Comparison of ENCODE assay signal across 31 cellular contexts in genomic region chr10:131580674-131581073, GRCh38.
"Had no signal": no experiment of that assay in that cellular context is flagged by ENCODE, and none has a peak within 500 bp of the region (broad histone marks: within the 10 kb centered on the region; RNA-seq: fewer than 3 reads in every experiment).

No MANE protein-coding gene starts in this region.

- H3K4me1 ChIP-seq: body of pancreas, gastroesophageal sphincter, sigmoid colon, tibial nerve had no signal

- DNase-seq: activated CD4-positive, alpha-beta memory T cell treated with anti-CD3 and anti-CD28 coated beads, Interleukin-2, amount 10 ng/mL, durations not matched to agents 7 days and 5 days; activated CD4-positive, alpha-beta T cell treated with anti-CD3 and anti-CD28 coated beads for 48 hours; activated effector memory CD4-positive, alpha-beta T cell treated with Interleukin-2 at 50 U/mL for 16 hours; activated naive CD4-positive, alpha-beta T cell treated with Interleukin-2 at 50 U/mL for 16 hours; anterior cingulate cortex; body of pancreas; cerebellar nuclear complex; effector memory CD8-positive, alpha-beta T cell; erythroblast; kidney; left colon; mesenchymal stem cell; sigmoid colon; small intestine; stimulated activated CD4-positive, alpha-beta T cell treated with anti-CD3 and anti-CD28 coated beads, Interleukin-1b, Interleukin-23, amount 100 ng/mL, for 48 hours; stimulated activated naive B cell treated with anti-CD40 and anti-IgM and Interleukin-4, amounts not matched to agents 10 μg/mL and 1 μg/mL and 100 μg/mL, for 72 hours; SW 1271; T-helper 9 cell; WERI-Rb-1 had no signal

- H3K4me3 ChIP-seq: body of pancreas, coronary artery, dorsolateral prefrontal cortex, gastroesophageal sphincter, hepatocyte, mucosa of descending colon, sigmoid colon, SK-N-MC, tibial nerve had no signal

- H3K4me2 ChIP-seq: hepatocyte had no signal

- H3K4me3 Mint-ChIP-seq: activated CD4-positive, alpha-beta memory T cell treated with anti-CD3 and anti-CD28 coated beads, Interleukin-2, amount 10 ng/mL, durations not matched to agents 7 days and 5 days; activated naive CD8-positive, alpha-beta T cell; effector memory CD8-positive, alpha-beta T cell; natural killer cell treated with Interleukin-12 subunit alpha and Interleukin-12 subunit beta and Interleukin-15 and Interleukin-18, amount 100 ng/mL, for 72 hours; stimulated activated naive B cell treated with anti-CD40 and anti-IgM and Interleukin-4, amounts not matched to agents 10 μg/mL and 1 μg/mL and 100 μg/mL, for 72 hours; T-helper 1 cell treated with Interleukin-12 subunit alpha and Interleukin-12 subunit beta and Interleukin-4 antibody, amounts not matched to agents 30 μg/mL and 1 μg/mL, for 36 hours had no signal

- H3K79me2 ChIP-seq: hepatocyte had no signal

- H3K4me1 Mint-ChIP-seq: activated CD4-positive, alpha-beta memory T cell treated with anti-CD3 and anti-CD28 coated beads, Interleukin-2, amount 10 ng/mL, durations not matched to agents 7 days and 5 days; stimulated activated naive B cell treated with anti-CD40 and anti-IgM and Interleukin-4, amounts not matched to agents 10 μg/mL and 1 μg/mL and 100 μg/mL, for 72 hours had no signal

- H3K36me3 ChIP-seq: gastroesophageal sphincter, sigmoid colon, tibial nerve, WERI-Rb-1 had no signal

- H2AFZ ChIP-seq: hepatocyte had no signal

- H3K27ac ChIP-seq: body of pancreas, coronary artery, dorsolateral prefrontal cortex, gastroesophageal sphincter, hepatocyte, sigmoid colon, SK-N-MC, tibial nerve, WERI-Rb-1 had no signal

- H3K9me3 Mint-ChIP-seq: natural killer cell treated with Interleukin-12 subunit alpha and Interleukin-12 subunit beta and Interleukin-15 and Interleukin-18, amount 100 ng/mL, for 72 hours; T-helper 1 cell treated with Interleukin-12 subunit alpha and Interleukin-12 subunit beta and Interleukin-4 antibody, amounts not matched to agents 30 μg/mL and 1 μg/mL, for 36 hours had no signal

- H3K27ac Mint-ChIP-seq: activated CD4-positive, alpha-beta memory T cell treated with anti-CD3 and anti-CD28 coated beads, Interleukin-2, amount 10 ng/mL, durations not matched to agents 7 days and 5 days; activated naive CD8-positive, alpha-beta T cell; effector memory CD8-positive, alpha-beta T cell; natural killer cell treated with Interleukin-12 subunit alpha and Interleukin-12 subunit beta and Interleukin-15 and Interleukin-18, amount 100 ng/mL, for 72 hours; progenitor cell of endocrine pancreas; stimulated activated naive B cell treated with anti-CD40 and anti-IgM and Interleukin-4, amounts not matched to agents 10 μg/mL and 1 μg/mL and 100 μg/mL, for 72 hours; T-helper 1 cell treated with Interleukin-12 subunit alpha and Interleukin-12 subunit beta and Interleukin-4 antibody, amounts not matched to agents 30 μg/mL and 1 μg/mL, for 36 hours had no signal

- H3K27me3 Mint-ChIP-seq: activated CD4-positive, alpha-beta memory T cell treated with anti-CD3 and anti-CD28 coated beads, Interleukin-2, amount 10 ng/mL, durations not matched to agents 7 days and 5 days; activated naive CD8-positive, alpha-beta T cell had no signal

- ATAC-seq: activated CD4-positive, CD25-positive, alpha-beta regulatory T cell treated with anti-CD3 and anti-CD28 coated beads, Interleukin-2, amount 50 U/mL, for 24 hours; body of pancreas; effector memory CD8-positive, alpha-beta T cell; gastroesophageal sphincter; left colon; mucosa of descending colon; natural killer cell treated with Interleukin-12 subunit alpha and Interleukin-12 subunit beta and Interleukin-15 and Interleukin-18, amount 100 ng/mL, for 72 hours; stimulated activated naive B cell treated with anti-CD40 and anti-IgM and Interleukin-4, amounts not matched to agents 10 μg/mL and 1 μg/mL and 100 μg/mL, for 72 hours had no signal

- H3K27me3 ChIP-seq: body of pancreas, hepatocyte, sigmoid colon, tibial nerve had no signal

- H3K9me3 ChIP-seq: body of pancreas, gastroesophageal sphincter, sigmoid colon had no signal

- H3K36me3 Mint-ChIP-seq: activated naive CD8-positive, alpha-beta T cell; natural killer cell treated with Interleukin-12 subunit alpha and Interleukin-12 subunit beta and Interleukin-15 and Interleukin-18, amount 100 ng/mL, for 72 hours; stimulated activated naive B cell treated with anti-CD40 and anti-IgM and Interleukin-4, amounts not matched to agents 10 μg/mL and 1 μg/mL and 100 μg/mL, for 72 hours had no signal
